Comparison of ENCODE assay signal across 1 cellular context in genomic region chr15:48447058-48447457, GRCh38.
TF ChIP-seq lines count a peak whose summit lies in the region.

No MANE protein-coding gene starts in this region.

TF ChIP-seq in SK-N-SH treated with all-trans-retinoic acid at 6 μM for 48 hours, 23 proteins besides CTCF, POLR2A, EP300 and RAD21 (continued from another document):
- TF ChIP-seq CREB5 (CRISPR knock-in tag; IDR thresholded peaks at IDR 0.05; ENCODE audit: low read depth) (no peak), GLIS3 (CRISPR knock-in tag; IDR thresholded peaks at IDR 0.05) (no peak), ARNTL (CRISPR knock-in tag; IDR thresholded peaks at IDR 0.05; ENCODE audit: borderline replicate concordance, low read depth) (no peak), CSDC2 (CRISPR knock-in tag; IDR thresholded peaks at IDR 0.05) (no peak), CSRNP3 (CRISPR knock-in tag; IDR thresholded peaks at IDR 0.05) (no peak), ESRRG (CRISPR knock-in tag; IDR thresholded peaks at IDR 0.05) (no peak), OSR1 (CRISPR knock-in tag; IDR thresholded peaks at IDR 0.05) (no peak), ZC3H10 (CRISPR knock-in tag; IDR thresholded peaks at IDR 0.05) (no peak), POU6F1 (CRISPR knock-in tag; IDR thresholded peaks at IDR 0.05; ENCODE audit: borderline replicate concordance, low read depth) (no peak), TOX (CRISPR knock-in tag; IDR thresholded peaks at IDR 0.05; ENCODE audit: borderline replicate concordance) (no peak), BACH2 (CRISPR knock-in tag; IDR thresholded peaks at IDR 0.05; ENCODE audit: borderline replicate concordance) (no peak), PPARA (CRISPR knock-in tag; IDR thresholded peaks at IDR 0.05; ENCODE audit: borderline replicate concordance) (no peak), SNAI2 (CRISPR knock-in tag; IDR thresholded peaks at IDR 0.05) (no peak), ZNF8 (CRISPR knock-in tag; IDR thresholded peaks at IDR 0.05) (no peak), ZFP30 (CRISPR knock-in tag; IDR thresholded peaks at IDR 0.05) (no peak), RARB (CRISPR knock-in tag; IDR thresholded peaks at IDR 0.05) (no peak), TSHZ2 (CRISPR knock-in tag; IDR thresholded peaks at IDR 0.05) (no peak)
